In the genomic region with DNA sequence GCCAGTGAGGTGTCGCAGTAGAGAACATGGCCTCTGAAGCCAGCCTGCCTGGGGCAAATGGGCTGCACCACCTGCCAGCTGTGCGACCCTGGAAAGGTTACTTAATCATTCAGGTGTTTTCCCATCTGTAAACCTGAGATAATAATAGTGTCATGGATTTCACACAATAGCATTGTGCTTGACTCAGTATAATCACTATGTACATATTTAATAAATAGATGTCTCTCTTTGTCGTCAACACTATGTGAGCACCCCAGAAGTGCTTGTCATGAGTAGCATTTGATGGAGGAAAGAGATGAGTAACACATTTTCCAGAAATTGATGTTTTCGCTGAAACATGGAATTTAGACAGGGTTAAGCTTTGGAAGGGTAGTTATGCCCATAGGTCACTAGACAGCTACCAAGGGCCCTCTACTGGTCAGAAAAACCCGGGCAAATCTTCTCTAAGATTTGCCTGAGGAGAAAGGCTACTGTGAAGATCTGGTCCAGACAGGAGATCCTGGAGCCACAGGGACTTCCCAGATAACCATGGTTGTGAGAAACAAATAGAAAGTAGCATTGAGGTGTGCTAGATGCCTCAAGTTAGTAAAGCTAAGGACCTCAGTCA, we compare ENCODE assay signal across 9 cellular contexts. TPM values are rescaled to one million over a fixed set of nuclear protein-coding genes. Genes with fewer than 3 reads are reported as not detected.
A peak's percentile ranks its signal among the peaks of the same experiment; 100 is the strongest.
DNase-seq lines count a peak whose midpoint lies in the region; ATAC-seq, FAIRE-seq and TF ChIP-seq lines count a peak whose summit lies in the region.
"Had no signal": no experiment of that assay in that cellular context is flagged by ENCODE, and none has a peak within 500 bp of the region (broad histone marks: within the 10 kb centered on the region; RNA-seq: fewer than 3 reads in every experiment).

No MANE protein-coding gene starts in this region.

- peak; percentile 44 for DNase-seq in DMS53 (lab: John Stamatoyannopoulos, UW)
- DNase-seq in DMS53 treated with DMSO at 0.1 percent for 48 hours (lab: John Stamatoyannopoulos, UW; ENCODE audit: unreplicated experiment) = no peak
- peak; percentile 28 for DNase-seq in LoVo (ENCODE audit: low spot score)
- no peak for DNase-seq in astrocyte (ENCODE audit: low read depth)
- no peak for DNase-seq in kidney
- no peak for DNase-seq in spleen
- no peak for DNase-seq in H4 (ENCODE audit: low spot score)

- no peak overlapping the region for H3K27ac ChIP-seq in astrocyte (ENCODE audit: low read depth, low read length)
- H3K27ac ChIP-seq in kidney (ENCODE audit: low read depth in 2 of 2, low read length in 2 of 2) = no peak overlapping the region
- no peak overlapping the region for H3K27ac ChIP-seq in spleen

- H3K4me1 Mint-ChIP-seq in astrocyte (ENCODE audit: low read depth, unreplicated experiment) = peaks cover 20% of the 10 kb centered on the region

- no peak overlapping the region for H3K27ac Mint-ChIP-seq in astrocyte (ENCODE audit: unreplicated experiment)

- no peaks in the 10 kb centered on the region for H4K20me1 ChIP-seq in astrocyte (ENCODE audit: insufficient read depth, low read length)

- no peaks in the 10 kb centered on the region for H3K9me3 ChIP-seq in astrocyte (ENCODE audit: insufficient read depth, low read depth, low read length)
- no peaks in the 10 kb centered on the region for H3K9me3 ChIP-seq in kidney (ENCODE audit: control insufficient read depth in 1 of 2, low read length in 2 of 2)
- H3K9me3 ChIP-seq in spleen = no peaks in the 10 kb centered on the region

- ATAC-seq in GM21515 (IDR thresholded peaks at IDR 0.05; ENCODE audit: unreplicated experiment) = no peak

- H3K27me3 Mint-ChIP-seq in astrocyte (ENCODE audit: low read depth, unreplicated experiment) = peaks cover 2% of the 10 kb centered on the region

- H3K4me1 ChIP-seq in astrocyte (ENCODE audit: insufficient read depth, low read length) (peaks cover 4% of the 10 kb centered on the region), kidney (ENCODE audit: control insufficient read depth in 1 of 2, insufficient read depth in 1 of 2, low read depth in 1 of 2, low read length in 2 of 2) (no peaks in the 10 kb centered on the region), spleen (peaks cover 0 to 33% (median 12%) of the 10 kb centered on the region in 6 donors)

- H3K27me3 ChIP-seq in astrocyte (ENCODE audit: insufficient read depth, low read length) (no peaks in the 10 kb centered on the region), spleen (replicated peaks in 1 of 7) (peaks cover 0 to 10% (median 0%) of the 10 kb centered on the region in 7 donors)

- H3K9me3 Mint-ChIP-seq in astrocyte (ENCODE audit: unreplicated experiment) = peaks cover under 1% of the 10 kb centered on the region

- H3K9ac ChIP-seq in astrocyte (ENCODE audit: low read length) (no peak overlapping the region), kidney (ENCODE audit: low read length in 2 of 2) (no peak overlapping the region)
- H3K9ac ChIP-seq: BLaER1 treated with 17β-estradiol and CSF1 and Interleukin-3, amounts not matched to agents 10 nM and 100 nM had no signal

- peaks cover under 1% of the 10 kb centered on the region for H3K36me3 Mint-ChIP-seq in astrocyte (ENCODE audit: low read depth, unreplicated experiment)

- FAIRE-seq in astrocyte (lab: Jason Lieb, UNC) (no peak), kidney (lab: Jason Lieb, UNC) (no peak)

- no peaks in the 10 kb centered on the region for H3K79me2 ChIP-seq in astrocyte (ENCODE audit: insufficient read depth, low read length)

- intact Hi-C loops in kidney (cut with DNase I) = loop anchor here (10.0 kb wide), 1 partner anchor 88 kb away; no protein-coding TSS in a partner anchor
- intact Hi-C loops in spleen (cut with DNase I; ENCODE audit: low total_unique reads) = no loop called here

- TF ChIP-seq CTCF in astrocyte (IDR thresholded peaks at IDR 0.05; ENCODE audit: insufficient read depth, low read depth, low read length) = peak; percentile 52
- TF ChIP-seq CTCF in kidney (IDR thresholded peaks at IDR 0.05; ENCODE audit: borderline replicate concordance, extremely low read depth, insufficient read depth) = peak; percentile 36
- TF ChIP-seq CTCF in spleen (IDR thresholded peaks at IDR 0.05 in 8 of 11, conservative IDR thresholded peaks at IDR 0.05 in 3 of 11) = peak in 2 of 11 experiments; percentile 23 to 25

- H3K36me3 ChIP-seq in astrocyte (ENCODE audit: insufficient read depth, low read length) (no peaks in the 10 kb centered on the region), kidney (ENCODE audit: control insufficient read depth in 1 of 2, insufficient read depth in 2 of 2, low read length in 2 of 2) (no peaks in the 10 kb centered on the region), spleen (no peaks in the 10 kb centered on the region)
- H3K36me3 ChIP-seq: BLaER1 treated with 17β-estradiol and CSF1 and Interleukin-3, amounts not matched to agents 10 nM and 100 nM had no signal

- no peak overlapping the region for H3K4me3 ChIP-seq in astrocyte (ENCODE audit: insufficient read depth, low read depth, low read length)
- H3K4me3 ChIP-seq in kidney (ENCODE audit: low read length in 2 of 2) = no peak overlapping the region
- no peak overlapping the region for H3K4me3 ChIP-seq in spleen
- H3K4me3 ChIP-seq: BLaER1 treated with 17β-estradiol and CSF1 and Interleukin-3, amounts not matched to agents 10 nM and 100 nM had no signal

- H2AFZ ChIP-seq in astrocyte (ENCODE audit: low read depth, low read length) = no peak overlapping the region

- no peak overlapping the region for H3K4me2 ChIP-seq in astrocyte (ENCODE audit: low read length)

- TF ChIP-seq POLR2A in spleen (IDR thresholded peaks at IDR 0.05) = no peak

- no peak overlapping the region for H3K4me3 Mint-ChIP-seq in astrocyte (ENCODE audit: unreplicated experiment)

- WGBS in spleen, 5 donors = 70 to 78% (median 73%) methylated on average over 5 of the region's 5 CpGs

RNA-seq across cellular contexts. Expression of gene MBNL2, which starts 9.5 kb away (rescaled TPM):
- 66.5 and 70.2 TPM in 2 replicates for total RNA-seq in astrocyte
- total RNA-seq in kidney = 70.5 TPM
- 18.8 TPM for polyA plus RNA-seq in kidney (ENCODE audit: insufficient read depth, low read depth, low replicate concordance)
- 10 to 100 TPM; 28.2 to 56.3 (median 40.4) TPM for total RNA-seq in spleen
- 1 to 10 TPM; 7.0 to 7.7 (median 7.4) TPM for polyA plus RNA-seq in spleen
- total RNA-seq in H4 (2014; rRNA removed; shearing (Covaris generic)) = 13.7 and 28.0 TPM in 2 replicates

Comparison
In these comparisons a context has a peak if more than half of its experiments do, and no peak if none do; other contexts are left out.
1. DNase-seq: peak in DMS53 (single experiment) and LoVo (single experiment); none in DMS53 treated with DMSO at 0.1 percent for 48 hours (single experiment), astrocyte (single experiment), kidney (single experiment), spleen (single experiment) and H4 (single experiment).